ENCODE assay signal across 2 cellular contexts in the genomic region with DNA sequence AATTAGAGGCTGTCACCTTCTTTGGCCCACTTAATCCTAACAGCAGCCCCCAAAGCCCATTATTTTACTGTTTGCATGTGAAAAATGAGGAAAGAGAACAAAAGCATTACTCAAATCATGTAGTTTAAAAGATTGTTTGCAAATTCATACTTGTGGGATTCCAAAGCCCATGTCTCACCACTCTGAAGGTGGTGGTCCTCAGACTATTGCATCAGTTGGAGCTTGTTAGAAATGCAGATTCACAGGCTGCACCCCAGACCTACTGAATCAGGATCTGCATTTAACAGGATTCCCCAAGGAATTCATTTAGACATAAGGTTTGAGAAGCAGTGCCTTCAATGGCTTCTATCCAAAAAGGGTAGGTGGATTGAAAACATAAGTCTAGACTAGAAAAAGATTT.
TF ChIP-seq lines count a peak whose summit lies in the region.

No MANE protein-coding gene starts in this region.

TF ChIP-seq in SK-N-SH, 30 proteins besides CTCF, POLR2A, EP300 and RAD21:
- no peak for TF ChIP-seq TEAD4 (IDR thresholded peaks at IDR 0.05; ENCODE audit: borderline replicate concordance, insufficient read depth)
- no peak for TF ChIP-seq RFX5 (IDR thresholded peaks at IDR 0.05; ENCODE audit: low read length)
- TF ChIP-seq MXI1 (IDR thresholded peaks at IDR 0.05; ENCODE audit: low read depth, low read length): no peak
- TF ChIP-seq POLR2AphosphoS5 (IDR thresholded peaks at IDR 0.05; ENCODE audit: low read depth, low read length): no peak
- TF ChIP-seq, protein P1, sequence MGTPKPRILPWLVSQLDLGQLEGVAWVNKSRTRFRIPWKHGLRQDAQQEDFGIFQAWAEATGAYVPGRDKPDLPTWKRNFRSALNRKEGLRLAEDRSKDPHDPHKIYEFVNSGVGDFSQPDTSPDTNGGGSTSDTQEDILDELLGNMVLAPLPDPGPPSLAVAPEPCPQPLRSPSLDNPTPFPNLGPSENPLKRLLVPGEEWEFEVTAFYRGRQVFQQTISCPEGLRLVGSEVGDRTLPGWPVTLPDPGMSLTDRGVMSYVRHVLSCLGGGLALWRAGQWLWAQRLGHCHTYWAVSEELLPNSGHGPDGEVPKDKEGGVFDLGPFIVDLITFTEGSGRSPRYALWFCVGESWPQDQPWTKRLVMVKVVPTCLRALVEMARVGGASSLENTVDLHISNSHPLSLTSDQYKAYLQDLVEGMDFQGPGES (IDR thresholded peaks at IDR 0.05; ENCODE audit: low read depth, low read length): no peak
- TF ChIP-seq, protein P2, sequence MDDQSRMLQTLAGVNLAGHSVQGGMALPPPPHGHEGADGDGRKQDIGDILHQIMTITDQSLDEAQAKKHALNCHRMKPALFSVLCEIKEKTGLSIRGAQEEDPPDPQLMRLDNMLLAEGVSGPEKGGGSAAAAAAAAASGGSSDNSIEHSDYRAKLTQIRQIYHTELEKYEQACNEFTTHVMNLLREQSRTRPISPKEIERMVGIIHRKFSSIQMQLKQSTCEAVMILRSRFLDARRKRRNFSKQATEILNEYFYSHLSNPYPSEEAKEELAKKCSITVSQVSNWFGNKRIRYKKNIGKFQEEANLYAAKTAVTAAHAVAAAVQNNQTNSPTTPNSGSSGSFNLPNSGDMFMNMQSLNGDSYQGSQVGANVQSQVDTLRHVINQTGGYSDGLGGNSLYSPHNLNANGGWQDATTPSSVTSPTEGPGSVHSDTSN (IDR thresholded peaks at IDR 0.05): no peak
- TF ChIP-seq MEF2A (IDR thresholded peaks at IDR 0.05; ENCODE audit: borderline replicate concordance, low read depth): no peak
- no peak for TF ChIP-seq NFIC (IDR thresholded peaks at IDR 0.05; ENCODE audit: borderline replicate concordance)
- no peak for TF ChIP-seq CHD2 (IDR thresholded peaks at IDR 0.05; ENCODE audit: low read length, partially characterized antibody)
- TF ChIP-seq, protein P3, sequence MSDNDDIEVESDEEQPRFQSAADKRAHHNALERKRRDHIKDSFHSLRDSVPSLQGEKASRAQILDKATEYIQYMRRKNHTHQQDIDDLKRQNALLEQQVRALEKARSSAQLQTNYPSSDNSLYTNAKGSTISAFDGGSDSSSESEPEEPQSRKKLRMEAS (IDR thresholded peaks at IDR 0.05; ENCODE audit: low read depth): no peak
- TF ChIP-seq FOXM1 (IDR thresholded peaks at IDR 0.05; ENCODE audit: low read depth): no peak
- TF ChIP-seq RCOR1 (IDR thresholded peaks at IDR 0.05; ENCODE audit: low read length): no peak
- TF ChIP-seq TCF12 (IDR thresholded peaks at IDR 0.05): no peak
- TF ChIP-seq YY1 (IDR thresholded peaks at IDR 0.05; ENCODE audit: low read depth): no peak
- TF ChIP-seq RXRA (IDR thresholded peaks at IDR 0.05; ENCODE audit: borderline replicate concordance, low read depth): no peak
- no peak for TF ChIP-seq GATA2 (CRISPR knock-in tag; IDR thresholded peaks at IDR 0.05)
- no peak for TF ChIP-seq SIN3A (IDR thresholded peaks at IDR 0.05; ENCODE audit: borderline replicate concordance, low read depth, low read length)

TF ChIP-seq in SK-N-SH treated with all-trans-retinoic acid at 6 μM for 48 hours, 23 proteins besides CTCF, POLR2A, EP300 and RAD21:
- TF ChIP-seq SNAI2 (CRISPR knock-in tag; IDR thresholded peaks at IDR 0.05): no peak
- TF ChIP-seq GLIS3 (CRISPR knock-in tag; IDR thresholded peaks at IDR 0.05): no peak
- TF ChIP-seq, protein P4, sequence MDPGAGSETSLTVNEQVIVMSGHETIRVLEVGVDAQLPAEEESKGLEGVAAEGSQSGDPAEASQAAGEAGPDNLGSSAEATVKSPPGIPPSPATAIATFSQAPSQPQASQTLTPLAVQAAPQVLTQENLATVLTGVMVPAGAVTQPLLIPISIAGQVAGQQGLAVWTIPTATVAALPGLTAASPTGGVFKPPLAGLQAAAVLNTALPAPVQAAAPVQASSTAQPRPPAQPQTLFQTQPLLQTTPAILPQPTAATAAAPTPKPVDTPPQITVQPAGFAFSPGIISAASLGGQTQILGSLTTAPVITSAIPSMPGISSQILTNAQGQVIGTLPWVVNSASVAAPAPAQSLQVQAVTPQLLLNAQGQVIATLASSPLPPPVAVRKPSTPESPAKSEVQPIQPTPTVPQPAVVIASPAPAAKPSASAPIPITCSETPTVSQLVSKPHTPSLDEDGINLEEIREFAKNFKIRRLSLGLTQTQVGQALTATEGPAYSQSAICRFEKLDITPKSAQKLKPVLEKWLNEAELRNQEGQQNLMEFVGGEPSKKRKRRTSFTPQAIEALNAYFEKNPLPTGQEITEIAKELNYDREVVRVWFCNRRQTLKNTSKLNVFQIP (CRISPR knock-in tag; IDR thresholded peaks at IDR 0.05; ENCODE audit: borderline replicate concordance, low read depth): no peak
- TF ChIP-seq OSR1 (CRISPR knock-in tag; IDR thresholded peaks at IDR 0.05): no peak
- no peak for TF ChIP-seq ZNF565 (CRISPR knock-in tag; conservative IDR thresholded peaks at IDR 0.05; ENCODE audit: low read depth)
- TF ChIP-seq, protein P5, sequence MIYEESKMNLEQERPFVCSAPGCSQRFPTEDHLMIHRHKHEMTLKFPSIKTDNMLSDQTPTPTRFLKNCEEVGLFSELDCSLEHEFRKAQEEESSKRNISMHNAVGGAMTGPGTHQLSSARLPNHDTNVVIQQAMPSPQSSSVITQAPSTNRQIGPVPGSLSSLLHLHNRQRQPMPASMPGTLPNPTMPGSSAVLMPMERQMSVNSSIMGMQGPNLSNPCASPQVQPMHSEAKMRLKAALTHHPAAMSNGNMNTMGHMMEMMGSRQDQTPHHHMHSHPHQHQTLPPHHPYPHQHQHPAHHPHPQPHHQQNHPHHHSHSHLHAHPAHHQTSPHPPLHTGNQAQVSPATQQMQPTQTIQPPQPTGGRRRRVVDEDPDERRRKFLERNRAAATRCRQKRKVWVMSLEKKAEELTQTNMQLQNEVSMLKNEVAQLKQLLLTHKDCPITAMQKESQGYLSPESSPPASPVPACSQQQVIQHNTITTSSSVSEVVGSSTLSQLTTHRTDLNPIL (CRISPR knock-in tag; IDR thresholded peaks at IDR 0.05; ENCODE audit: low read depth): no peak
TF ChIP-seq in SK-N-SH treated with all-trans-retinoic acid at 6 μM for 48 hours: peak in this region for 0.
